Comparison of ENCODE assay signal across 10 cellular contexts in the genomic region with DNA sequence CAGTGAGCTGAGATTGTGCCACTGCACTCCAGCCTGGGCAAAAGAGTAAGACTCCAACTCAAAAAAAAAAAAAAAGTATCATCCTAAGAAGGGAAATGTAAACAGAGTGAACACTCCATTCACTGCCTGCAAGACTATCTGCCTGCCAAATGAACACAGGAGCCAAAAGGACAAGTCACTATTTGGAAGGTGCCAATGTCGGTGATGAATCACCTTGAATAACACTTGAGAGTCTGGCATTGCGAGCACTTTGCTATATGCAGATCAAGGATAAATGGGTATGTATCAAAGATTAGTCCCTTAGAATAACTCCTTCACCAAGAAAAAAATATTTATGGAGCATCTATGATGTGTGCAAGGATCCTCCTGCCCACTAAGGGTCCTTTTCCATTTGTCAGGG. TPM values are rescaled to one million over a fixed set of nuclear protein-coding genes. Genes with fewer than 3 reads are reported as not detected.
A peak's percentile ranks its signal among the peaks of the same experiment; 100 is the strongest.
DNase-seq lines count a peak whose midpoint lies in the region; ATAC-seq and TF ChIP-seq lines count a peak whose summit lies in the region.
"Had no signal": no experiment of that assay in that cellular context is flagged by ENCODE, and none has a peak within 500 bp of the region (broad histone marks: within the 10 kb centered on the region; RNA-seq: fewer than 3 reads in every experiment).

No MANE protein-coding gene starts in this region.

- H3K4me1 Mint-ChIP-seq in progenitor cell of endocrine pancreas (ENCODE audit: low read depth) (peaks cover 19% of the 10 kb centered on the region), nephron progenitor cell (peaks cover 21% of the 10 kb centered on the region)

- H3K27me3 Mint-ChIP-seq in progenitor cell of endocrine pancreas (no peaks in the 10 kb centered on the region), nephron progenitor cell (ENCODE audit: low read depth, poor library complexity) (no peaks in the 10 kb centered on the region)

- H3K27ac Mint-ChIP-seq in progenitor cell of endocrine pancreas (peak overlapping the region; percentile 20), nephron progenitor cell (no peak overlapping the region)

- H3K36me3 Mint-ChIP-seq in progenitor cell of endocrine pancreas (ENCODE audit: insufficient read depth) (peaks cover 1% of the 10 kb centered on the region), nephron progenitor cell (ENCODE audit: low read depth) (peaks cover 12% of the 10 kb centered on the region)

- no peaks in the 10 kb centered on the region for H3K9me3 Mint-ChIP-seq in progenitor cell of endocrine pancreas (ENCODE audit: low read depth)
- H3K9me3 Mint-ChIP-seq in nephron progenitor cell: no peaks in the 10 kb centered on the region
- H3K9me3 Mint-ChIP-seq: natural killer cell had no signal

- TF ChIP-seq CTCF in progenitor cell of endocrine pancreas (IDR thresholded peaks at IDR 0.05; ENCODE audit: unreplicated experiment) (no peak), nephron progenitor cell (IDR thresholded peaks at IDR 0.05) (no peak)

- peak; percentile 68 for DNase-seq in EH (ENCODE audit: low read depth)
- peak; percentile 62 for DNase-seq in NCI-H446 treated with DMSO at 0.1 percent for 48 hours (lab: John Stamatoyannopoulos, UW)
- no peak for DNase-seq in progenitor cell of endocrine pancreas (ENCODE audit: low spot score, unreplicated experiment)
- DNase-seq in NCI-H82 treated with DMSO at 0.1 percent for 48 hours (lab: John Stamatoyannopoulos, UW; ENCODE audit: unreplicated experiment): no peak
- DNase-seq in germinal center (ENCODE audit: low spot score): no peak
- no peak for DNase-seq in nephron progenitor cell
- no peak for DNase-seq in effector CD4-positive, alpha-beta T cell
- DNase-seq: activated CD4-positive, CD25-positive, alpha-beta regulatory T cell treated with anti-CD3 and anti-CD28 coated beads, Interleukin-2, amount 50 U/mL, for 72 hours; natural killer cell had no signal

- no peak overlapping the region for H3K4me3 Mint-ChIP-seq in progenitor cell of endocrine pancreas (ENCODE audit: low read depth)
- no peak overlapping the region for H3K4me3 Mint-ChIP-seq in nephron progenitor cell
- H3K4me3 Mint-ChIP-seq: natural killer cell had no signal

- peak; percentile 89 for ATAC-seq in esophagus mucosa

RNA-seq across cellular contexts. Expression of gene UBR4, which starts 6.6 kb away (rescaled TPM):
- 87.3 TPM for total RNA-seq in esophagus mucosa
- 153 and 155 TPM in 2 replicates for total RNA-seq in progenitor cell of endocrine pancreas

RNA-seq across cellular contexts. Expression of gene EMC1, which starts 47.9 kb away (rescaled TPM):
- total RNA-seq in esophagus mucosa (27.9 TPM), progenitor cell of endocrine pancreas (61.9 and 66.7 TPM in 2 replicates)

RNA-seq across cellular contexts. Expression of gene MRTO4, which starts 48.2 kb away (rescaled TPM):
- total RNA-seq in esophagus mucosa (35.5 TPM), progenitor cell of endocrine pancreas (27.8 and 33.9 TPM in 2 replicates)

Comparison
In these comparisons a context has a peak if more than half of its experiments do, and no peak if none do; other contexts are left out.
1. DNase-seq: peak in EH (single experiment) and NCI-H446 treated with DMSO at 0.1 percent for 48 hours (single experiment); none in progenitor cell of endocrine pancreas (single experiment), NCI-H82 treated with DMSO at 0.1 percent for 48 hours (single experiment), germinal center (single experiment), nephron progenitor cell (single experiment) and effector CD4-positive, alpha-beta T cell (single experiment).